Comparison of ENCODE assay signal across 1 cellular context in the genomic region with DNA sequence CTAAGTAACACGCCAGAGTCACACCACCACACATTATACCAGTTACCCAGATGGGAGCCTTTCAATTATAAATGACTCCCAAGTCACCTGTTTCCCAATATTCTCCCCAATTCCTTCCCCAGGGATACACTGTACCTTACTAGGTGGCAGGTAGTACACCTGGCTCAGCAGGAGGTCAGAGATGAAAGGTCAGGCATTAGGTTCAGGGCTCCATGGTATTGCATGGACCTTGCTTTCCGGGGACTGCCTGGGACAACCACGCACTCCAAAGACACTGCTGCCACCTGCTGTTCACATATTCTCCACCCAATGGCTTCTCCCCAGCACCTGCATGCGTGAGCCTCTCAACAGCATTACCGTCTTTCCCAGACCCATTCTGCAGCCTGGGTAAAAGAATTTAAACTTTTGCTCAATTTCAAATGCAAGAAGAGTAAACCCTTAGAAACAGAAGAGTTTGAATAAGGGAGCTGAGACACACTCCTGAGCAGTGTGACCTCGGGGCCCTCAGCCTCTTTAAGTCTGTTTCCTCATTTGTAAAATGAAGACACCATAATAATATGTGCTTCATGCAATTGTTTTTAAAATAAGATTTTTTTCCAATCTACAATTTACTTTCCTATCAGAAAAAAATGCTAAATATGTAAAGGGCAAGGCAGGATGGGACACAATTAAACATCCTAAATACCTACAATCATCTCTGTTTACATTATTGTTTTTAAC.
TF ChIP-seq lines count a peak whose summit lies in the region.

No MANE protein-coding gene starts in this region.

TF ChIP-seq in HepG2, 621 proteins besides CTCF, POLR2A, EP300 and RAD21 (continued from another document and continues in another):
- TF ChIP-seq PREB (CRISPR knock-in tag; IDR thresholded peaks at IDR 0.05) = no peak
- TF ChIP-seq ZNF501 (CRISPR knock-in tag; IDR thresholded peaks at IDR 0.05) = no peak
- TF ChIP-seq CEBPB (IDR thresholded peaks at IDR 0.05; ENCODE audit: borderline replicate concordance, low read depth, low read length) = peak; percentile 4; the same call in 1 of the 2 replicates
- TF ChIP-seq ZNF724P (CRISPR knock-in tag; IDR thresholded peaks at IDR 0.05; ENCODE audit: borderline replicate concordance) = no peak
- no peak for TF ChIP-seq ZNF264 (CRISPR knock-in tag; IDR thresholded peaks at IDR 0.05)
- peak; percentile 57; the same call in 1 of the 2 replicates for TF ChIP-seq SOX5 (CRISPR knock-in tag; IDR thresholded peaks at IDR 0.05; ENCODE audit: borderline replicate concordance)
- peak; percentile 84; the same call in 1 of the 2 replicates for TF ChIP-seq NR2F6 (IDR thresholded peaks at IDR 0.05)
- TF ChIP-seq NR2F6 (CRISPR knock-in tag; IDR thresholded peaks at IDR 0.05) = peak; percentile 92
- TF ChIP-seq MYPOP (CRISPR knock-in tag; IDR thresholded peaks at IDR 0.05) = no peak
- no peak for TF ChIP-seq MBD4 (IDR thresholded peaks at IDR 0.05; ENCODE audit: borderline replicate concordance, low read length)
- peak; percentile 56; the same call in 1 of the 2 replicates for TF ChIP-seq ZBTB38 (CRISPR knock-in tag; IDR thresholded peaks at IDR 0.05)
- no peak for TF ChIP-seq SUZ12 (IDR thresholded peaks at IDR 0.05; ENCODE audit: low read depth, low read length)
- TF ChIP-seq ZNF574 (CRISPR knock-in tag; IDR thresholded peaks at IDR 0.05) = peak; percentile 74; the same call in 1 of the 2 replicates
- TF ChIP-seq HMG20A (CRISPR knock-in tag; IDR thresholded peaks at IDR 0.05; ENCODE audit: borderline replicate concordance) = peak; percentile 28; the same call in 1 of the 2 replicates
- TF ChIP-seq TOE1 (CRISPR knock-in tag; IDR thresholded peaks at IDR 0.05) = no peak
- TF ChIP-seq, protein P1, sequence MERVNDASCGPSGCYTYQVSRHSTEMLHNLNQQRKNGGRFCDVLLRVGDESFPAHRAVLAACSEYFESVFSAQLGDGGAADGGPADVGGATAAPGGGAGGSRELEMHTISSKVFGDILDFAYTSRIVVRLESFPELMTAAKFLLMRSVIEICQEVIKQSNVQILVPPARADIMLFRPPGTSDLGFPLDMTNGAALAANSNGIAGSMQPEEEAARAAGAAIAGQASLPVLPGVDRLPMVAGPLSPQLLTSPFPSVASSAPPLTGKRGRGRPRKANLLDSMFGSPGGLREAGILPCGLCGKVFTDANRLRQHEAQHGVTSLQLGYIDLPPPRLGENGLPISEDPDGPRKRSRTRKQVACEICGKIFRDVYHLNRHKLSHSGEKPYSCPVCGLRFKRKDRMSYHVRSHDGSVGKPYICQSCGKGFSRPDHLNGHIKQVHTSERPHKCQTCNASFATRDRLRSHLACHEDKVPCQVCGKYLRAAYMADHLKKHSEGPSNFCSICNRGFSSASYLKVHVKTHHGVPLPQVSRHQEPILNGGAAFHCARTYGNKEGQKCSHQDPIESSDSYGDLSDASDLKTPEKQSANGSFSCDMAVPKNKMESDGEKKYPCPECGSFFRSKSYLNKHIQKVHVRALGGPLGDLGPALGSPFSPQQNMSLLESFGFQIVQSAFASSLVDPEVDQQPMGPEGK (CRISPR knock-in tag; IDR thresholded peaks at IDR 0.05) = peak; percentile 62; the same call in 1 of the 2 replicates
- 0 out of 2 replicates have a peak, but pooled peaks have one; percentile 36 for TF ChIP-seq ZMAT3 (CRISPR knock-in tag; conservative IDR thresholded peaks at IDR 0.05)
- peak; percentile 38; the same call in 1 of the 2 replicates for TF ChIP-seq NCOA2 (CRISPR knock-in tag; IDR thresholded peaks at IDR 0.05)
- TF ChIP-seq, protein P2, sequence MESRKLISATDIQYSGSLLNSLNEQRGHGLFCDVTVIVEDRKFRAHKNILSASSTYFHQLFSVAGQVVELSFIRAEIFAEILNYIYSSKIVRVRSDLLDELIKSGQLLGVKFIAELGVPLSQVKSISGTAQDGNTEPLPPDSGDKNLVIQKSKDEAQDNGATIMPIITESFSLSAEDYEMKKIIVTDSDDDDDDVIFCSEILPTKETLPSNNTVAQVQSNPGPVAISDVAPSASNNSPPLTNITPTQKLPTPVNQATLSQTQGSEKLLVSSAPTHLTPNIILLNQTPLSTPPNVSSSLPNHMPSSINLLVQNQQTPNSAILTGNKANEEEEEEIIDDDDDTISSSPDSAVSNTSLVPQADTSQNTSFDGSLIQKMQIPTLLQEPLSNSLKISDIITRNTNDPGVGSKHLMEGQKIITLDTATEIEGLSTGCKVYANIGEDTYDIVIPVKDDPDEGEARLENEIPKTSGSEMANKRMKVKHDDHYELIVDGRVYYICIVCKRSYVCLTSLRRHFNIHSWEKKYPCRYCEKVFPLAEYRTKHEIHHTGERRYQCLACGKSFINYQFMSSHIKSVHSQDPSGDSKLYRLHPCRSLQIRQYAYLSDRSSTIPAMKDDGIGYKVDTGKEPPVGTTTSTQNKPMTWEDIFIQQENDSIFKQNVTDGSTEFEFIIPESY (CRISPR knock-in tag; IDR thresholded peaks at IDR 0.05) = peak; percentile 54; the same call in 1 of the 2 replicates
- peak; percentile 70 for TF ChIP-seq FOXO1 (CRISPR knock-in tag; IDR thresholded peaks at IDR 0.05)
- TF ChIP-seq ZNF577 (CRISPR knock-in tag; IDR thresholded peaks at IDR 0.05; ENCODE audit: borderline replicate concordance, low read depth) = no peak
- TF ChIP-seq RFX5 (IDR thresholded peaks at IDR 0.05; ENCODE audit: low read depth, low read length) = peak; percentile 44; the same call in 1 of the 2 replicates
- TF ChIP-seq NR2F1 (CRISPR knock-in tag; IDR thresholded peaks at IDR 0.05) = peak; percentile 45 to 69; a peak in 3 of 4 replicates
- TF ChIP-seq BORCS8-MEF2B (CRISPR knock-in tag; IDR thresholded peaks at IDR 0.05) = peak; percentile 41; the same call in 1 of the 2 replicates
- TF ChIP-seq THAP11 (CRISPR knock-in tag; IDR thresholded peaks at IDR 0.05) = 0 out of 2 replicates have a peak, but pooled peaks have one; percentile 48
- TF ChIP-seq, protein P3, sequence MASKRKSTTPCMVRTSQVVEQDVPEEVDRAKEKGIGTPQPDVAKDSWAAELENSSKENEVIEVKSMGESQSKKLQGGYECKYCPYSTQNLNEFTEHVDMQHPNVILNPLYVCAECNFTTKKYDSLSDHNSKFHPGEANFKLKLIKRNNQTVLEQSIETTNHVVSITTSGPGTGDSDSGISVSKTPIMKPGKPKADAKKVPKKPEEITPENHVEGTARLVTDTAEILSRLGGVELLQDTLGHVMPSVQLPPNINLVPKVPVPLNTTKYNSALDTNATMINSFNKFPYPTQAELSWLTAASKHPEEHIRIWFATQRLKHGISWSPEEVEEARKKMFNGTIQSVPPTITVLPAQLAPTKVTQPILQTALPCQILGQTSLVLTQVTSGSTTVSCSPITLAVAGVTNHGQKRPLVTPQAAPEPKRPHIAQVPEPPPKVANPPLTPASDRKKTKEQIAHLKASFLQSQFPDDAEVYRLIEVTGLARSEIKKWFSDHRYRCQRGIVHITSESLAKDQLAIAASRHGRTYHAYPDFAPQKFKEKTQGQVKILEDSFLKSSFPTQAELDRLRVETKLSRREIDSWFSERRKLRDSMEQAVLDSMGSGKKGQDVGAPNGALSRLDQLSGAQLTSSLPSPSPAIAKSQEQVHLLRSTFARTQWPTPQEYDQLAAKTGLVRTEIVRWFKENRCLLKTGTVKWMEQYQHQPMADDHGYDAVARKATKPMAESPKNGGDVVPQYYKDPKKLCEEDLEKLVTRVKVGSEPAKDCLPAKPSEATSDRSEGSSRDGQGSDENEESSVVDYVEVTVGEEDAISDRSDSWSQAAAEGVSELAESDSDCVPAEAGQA (IDR thresholded peaks at IDR 0.05; ENCODE audit: low read depth) = no peak
- TF ChIP-seq, protein P3 (CRISPR knock-in tag; IDR thresholded peaks at IDR 0.05; ENCODE audit: borderline replicate concordance) = no peak
- TF ChIP-seq, protein P4, sequence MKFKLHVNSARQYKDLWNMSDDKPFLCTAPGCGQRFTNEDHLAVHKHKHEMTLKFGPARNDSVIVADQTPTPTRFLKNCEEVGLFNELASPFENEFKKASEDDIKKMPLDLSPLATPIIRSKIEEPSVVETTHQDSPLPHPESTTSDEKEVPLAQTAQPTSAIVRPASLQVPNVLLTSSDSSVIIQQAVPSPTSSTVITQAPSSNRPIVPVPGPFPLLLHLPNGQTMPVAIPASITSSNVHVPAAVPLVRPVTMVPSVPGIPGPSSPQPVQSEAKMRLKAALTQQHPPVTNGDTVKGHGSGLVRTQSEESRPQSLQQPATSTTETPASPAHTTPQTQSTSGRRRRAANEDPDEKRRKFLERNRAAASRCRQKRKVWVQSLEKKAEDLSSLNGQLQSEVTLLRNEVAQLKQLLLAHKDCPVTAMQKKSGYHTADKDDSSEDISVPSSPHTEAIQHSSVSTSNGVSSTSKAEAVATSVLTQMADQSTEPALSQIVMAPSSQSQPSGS (CRISPR knock-in tag; IDR thresholded peaks at IDR 0.05) = 0 out of 2 replicates have a peak, but pooled peaks have one; percentile 38
- TF ChIP-seq GATAD2A (CRISPR knock-in tag; IDR thresholded peaks at IDR 0.05) = peak; percentile 77
- TF ChIP-seq KDM4B (CRISPR knock-in tag; IDR thresholded peaks at IDR 0.05) = no peak
- TF ChIP-seq MAFK (conservative IDR thresholded peaks at IDR 0.05 in 1 of 2, IDR thresholded peaks at IDR 0.05 in 1 of 2; ENCODE audit: low read length in 2 of 2) = no peak
- peak; percentile 57 for TF ChIP-seq ZBTB14 (CRISPR knock-in tag; IDR thresholded peaks at IDR 0.05)
